In the genomic region with DNA sequence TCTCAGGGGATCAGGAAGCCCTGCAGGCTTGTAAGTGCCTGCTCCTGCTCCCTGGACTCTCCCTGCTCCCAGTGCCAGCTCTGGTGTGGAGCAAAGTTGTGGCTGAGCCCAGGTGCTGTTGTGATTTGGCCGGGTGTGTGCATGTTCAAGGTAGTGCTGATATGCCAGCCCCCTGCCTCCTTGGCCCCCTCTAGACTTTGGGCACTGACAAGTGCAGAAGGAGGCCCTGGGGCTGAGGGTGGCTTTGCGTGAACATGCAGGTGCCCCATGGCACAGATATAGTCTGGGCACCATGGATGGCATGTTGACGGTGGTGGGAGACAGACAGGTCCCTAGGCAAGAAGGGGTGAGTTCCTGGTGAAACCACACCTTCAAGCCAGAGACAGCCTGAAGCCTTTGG, we compare ENCODE assay signal across 6 cellular contexts.
"Had no signal": no experiment of that assay in that cellular context is flagged by ENCODE, and none has a peak within 500 bp of the region (broad histone marks: within the 10 kb centered on the region; RNA-seq: fewer than 3 reads in every experiment).

No MANE protein-coding gene starts in this region.

- ATAC-seq: HepG2, K562 had no signal

- H3K4me3 ChIP-seq: K562 had no signal

- FAIRE-seq: HepG2, HTR-8/SVneo, K562 had no signal

- DNase-seq: IMR-90, KBM-7 had no signal

- H3K27ac ChIP-seq: HL-60 had no signal
